20 cellular contexts compared by ENCODE assay signal in genomic region chr3:182812123-182812522, GRCh38. TPM values are rescaled to one million over a fixed set of nuclear protein-coding genes. Genes with fewer than 3 reads are reported as not detected.
A peak's percentile ranks its signal among the peaks of the same experiment; 100 is the strongest.
DNase-seq lines count a peak whose midpoint lies in the region; ATAC-seq, FAIRE-seq and TF ChIP-seq lines count a peak whose summit lies in the region.
"Had no signal": no experiment of that assay in that cellular context is flagged by ENCODE, and none has a peak within 500 bp of the region (broad histone marks: within the 10 kb centered on the region; RNA-seq: fewer than 3 reads in every experiment).

No MANE protein-coding gene starts in this region.

- H3K27ac Mint-ChIP-seq in Caco-2 (ENCODE audit: unreplicated experiment), result no peak overlapping the region

- H3K4me1 ChIP-seq in K562 (replicated peaks in 1 of 2; ENCODE audit: control insufficient read depth in 2 of 2, insufficient read depth in 2 of 2, low read length in 2 of 2) (peaks cover 13 to 49% of the 10 kb centered on the region in 2 experiments), neutrophil (ENCODE audit: control insufficient read depth in 1 of 2, insufficient read depth in 1 of 2, low read depth in 1 of 2, low read length in 1 of 2) (no peaks in the 10 kb centered on the region), esophagus squamous epithelium (peaks cover 0 to 42% (median 0%) of the 10 kb centered on the region in 3 donors), Caco-2 (peaks cover 10% of the 10 kb centered on the region)

- TF ChIP-seq CTCF in K562 (IDR thresholded peaks at IDR 0.05 in 2 of 3, conservative IDR thresholded peaks at IDR 0.05 in 1 of 3; ENCODE audit: insufficient read depth in 2 of 3, low read depth in 1 of 3, low read length in 3 of 3) (no peak), neutrophil (IDR thresholded peaks at IDR 0.05) (no peak), esophagus squamous epithelium (IDR thresholded peaks at IDR 0.05) (no peak), Caco-2 (IDR thresholded peaks at IDR 0.05; ENCODE audit: insufficient read depth in 1 of 2, low read depth in 1 of 2, low read length in 1 of 2, severe bottlenecking in 1 of 2, unreplicated experiment in 1 of 2) (no peak)

- no peaks in the 10 kb centered on the region for H3K9me1 ChIP-seq in K562 (ENCODE audit: control insufficient read depth, insufficient read depth, low read length)

- peak; percentile 62 for FAIRE-seq in K562 (lab: Jason Lieb, UNC)
- FAIRE-seq: HepG2 had no signal

- H3K27me3 Mint-ChIP-seq in Caco-2 (ENCODE audit: insufficient read depth, unreplicated experiment), result no peaks in the 10 kb centered on the region
- H3K27me3 Mint-ChIP-seq: CD8-positive, alpha-beta memory T cell had no signal

- H3K4me1 Mint-ChIP-seq in Caco-2 (ENCODE audit: low read depth, unreplicated experiment), result peaks cover 10% of the 10 kb centered on the region

- no peaks in the 10 kb centered on the region for H3K27me3 ChIP-seq in K562 (ENCODE audit: control insufficient read depth in 2 of 2, insufficient read depth in 2 of 2, low read length in 2 of 2)
- H3K27me3 ChIP-seq in neutrophil, result no peaks in the 10 kb centered on the region
- H3K27me3 ChIP-seq in esophagus squamous epithelium, result no peaks in the 10 kb centered on the region
- H3K27me3 ChIP-seq in Caco-2 (replicated peaks; ENCODE audit: control insufficient read depth, insufficient read depth, low read length), result no peaks in the 10 kb centered on the region

- H4K20me1 ChIP-seq in K562 (replicated peaks; ENCODE audit: control insufficient read depth, insufficient read depth, low read length), result 0 out of 2 replicates have a peak, but pooled peaks cover 3% of the 10 kb centered on the region

- no peaks in the 10 kb centered on the region; the same call in 2 of the 3 replicates for H3K36me3 ChIP-seq in K562 (ENCODE audit: control insufficient read depth, insufficient read depth, low read length)
- H3K36me3 ChIP-seq in neutrophil, result no peaks in the 10 kb centered on the region
- peaks cover 0 to 6% (median 0%) of the 10 kb centered on the region in 3 donors for H3K36me3 ChIP-seq in esophagus squamous epithelium
- no peaks in the 10 kb centered on the region for H3K36me3 ChIP-seq in Caco-2 (ENCODE audit: control insufficient read depth, insufficient read depth, low read length)

- H3K9ac ChIP-seq in K562 (ENCODE audit: insufficient read depth in 1 of 2, low read depth in 2 of 2, low read length in 2 of 2), result no peak overlapping the region

- TF ChIP-seq POLR2A in K562 (conservative IDR thresholded peaks at IDR 0.05) (no peak), esophagus squamous epithelium (IDR thresholded peaks at IDR 0.05) (no peak)

- POLR2A ChIA-PET in K562 (lab: Yijun Ruan, JAX) (interaction anchor here (1.2 to 1.4 kb wide), 2 partner anchors 9 to 12 kb away, joined by 3 to 4 read pairs; no protein-coding TSS in a partner anchor), Caco-2 (lab: Charles Lee) (no interaction called here)

- no peak overlapping the region for H3K4me3 Mint-ChIP-seq in Caco-2 (ENCODE audit: unreplicated experiment)

- H3K9me3 Mint-ChIP-seq in Caco-2 (ENCODE audit: unreplicated experiment), result no peaks in the 10 kb centered on the region
- H3K9me3 Mint-ChIP-seq: CD8-positive, alpha-beta memory T cell had no signal

- H3K9me3 ChIP-seq in K562 (replicated peaks; ENCODE audit: control insufficient read depth, insufficient read depth, low read depth, low read length) (no peaks in the 10 kb centered on the region), neutrophil (no peaks in the 10 kb centered on the region), esophagus squamous epithelium (no peaks in the 10 kb centered on the region), Caco-2 (no peaks in the 10 kb centered on the region)

- H3K79me2 ChIP-seq in K562 (ENCODE audit: control insufficient read depth, insufficient read depth, low read length), result peaks cover 100% of the 10 kb centered on the region

- in situ Hi-C loops in K562 (cut with MboI), result no loop called here

- TF ChIP-seq RAD21 in K562 (CRISPR knock-in tag; conservative IDR thresholded peaks at IDR 0.05 in 1 of 2, IDR thresholded peaks at IDR 0.05 in 1 of 2), result no peak

- CTCF ChIA-PET in K562 (lab: Yijun Ruan, JAX; ENCODE audit: low intra/inter-chr PET ratio), result no interaction called here
- CTCF ChIA-PET in Caco-2 (lab: Charles Lee), result no interaction called here

- H2AFZ ChIP-seq in K562 (ENCODE audit: low read depth, low read length), result no peak overlapping the region

- H3K4me2 ChIP-seq in K562 (ENCODE audit: insufficient read depth, low read length), result no peak overlapping the region

- no TSS peak for BruUV-seq in K562 (replicated peaks; lab: Mats Ljungman, UMichigan)
- BruUV-seq in Caco-2 (replicated peaks; lab: Mats Ljungman, UMichigan), result no TSS peak

- 0% methylated on average over 1 of the region's 1 CpG for WGBS in K562 (ENCODE audit: insufficient coverage, low coverage, missing lambda C conversion rate)
- WGBS in esophagus squamous epithelium, 2 donors, result 53% methylated on average over 1 of the region's 1 CpG

- peak overlapping the region; percentile 29; the same call in 2 of the 3 replicates for H3K27ac ChIP-seq in K562 (ENCODE audit: extremely low read depth, low read depth, low read length)
- H3K27ac ChIP-seq in neutrophil, result peak overlapping the region; percentile 32
- H3K27ac ChIP-seq in esophagus squamous epithelium, result no peak overlapping the region
- H3K27ac ChIP-seq: HL-60 had no signal

- peak; percentile 70; the same call in 1 of the 2 replicates for TF ChIP-seq EP300 in K562 (IDR thresholded peaks at IDR 0.05; ENCODE audit: low read length)

- H3K4me3 ChIP-seq in K562, result no peak overlapping the region
- no peak overlapping the region for H3K4me3 ChIP-seq in neutrophil (ENCODE audit: low read depth in 1 of 2, low read length in 1 of 2)
- H3K4me3 ChIP-seq in esophagus squamous epithelium, result no peak overlapping the region
- no peak overlapping the region for H3K4me3 ChIP-seq in Caco-2 (ENCODE audit: low read depth, low read length)

- intact Hi-C loops in K562 (cut with micrococcal nuclease) (no loop called here), esophagus squamous epithelium (cut with DNase I) (no loop called here), Caco-2 (cut with micrococcal nuclease; ENCODE audit: unreplicated experiment) (no loop called here)

- H3K36me3 Mint-ChIP-seq in Caco-2 (ENCODE audit: insufficient read depth, unreplicated experiment), result no peaks in the 10 kb centered on the region

- ATAC-seq in K562, result peak; percentile 34
- ATAC-seq: HepG2 had no signal

- DNase-seq in NCI-H2171 treated with DMSO at 0.1 percent for 48 hours (lab: John Stamatoyannopoulos, UW) (peak; percentile 5), NCI-H2171 (lab: John Stamatoyannopoulos, UW) (no peak), K562 (ENCODE audit: extremely low read depth in 1 of 4, low spot score in 3 of 4) (peak in 2 of 4 experiments; percentile 13 to 47), esophagus squamous epithelium (lab: John Stamatoyannopoulos, UW) (no peak), Caco-2 (no peak)
- DNase-seq in activated CD4-positive, CD25-positive, alpha-beta regulatory T cell (lab: John Stamatoyannopoulos, UW), result no peak
- DNase-seq: 8988T; AML-193; C1 segment of cervical spinal cord; CD8-positive, alpha-beta memory T cell; KG1; NCI-H1105; NCI-H146; NCI-H2029; NCI-H524 treated with DMSO at 0.1 percent for 48 hours; NCI-H82; Right ventricle myocardium superior had no signal

TF ChIP-seq in K562, 482 proteins besides CTCF, POLR2A, EP300 and RAD21 (continues in another document):
- no peak for TF ChIP-seq MTA3 (IDR thresholded peaks at IDR 0.05; ENCODE audit: borderline replicate concordance)
- no peak for TF ChIP-seq HNRNPLL (IDR thresholded peaks at IDR 0.05; ENCODE audit: low read depth, low read length, poor library complexity, severe bottlenecking)
- TF ChIP-seq C11orf30 (IDR thresholded peaks at IDR 0.05; ENCODE audit: low read depth), result no peak
- TF ChIP-seq ZNF165 (CRISPR knock-in tag; IDR thresholded peaks at IDR 0.05; ENCODE audit: borderline replicate concordance), result no peak
- TF ChIP-seq HOMEZ (CRISPR knock-in tag; IDR thresholded peaks at IDR 0.05), result no peak
- no peak for TF ChIP-seq RAD51 (IDR thresholded peaks at IDR 0.05; ENCODE audit: borderline replicate concordance, low read depth)
- TF ChIP-seq KDM1A (IDR thresholded peaks at IDR 0.05), result peak in 1 of 2 experiments; percentile 32; a peak in 2 of 4 replicates
- no peak for TF ChIP-seq MTA2 (IDR thresholded peaks at IDR 0.05; ENCODE audit: low read depth)
- no peak for TF ChIP-seq PTTG1 (tag; IDR thresholded peaks at IDR 0.05; ENCODE audit: low read depth)

RNA-seq across cellular contexts. Expression of gene ATP11B, which starts 18.8 kb away (rescaled TPM):
- total RNA-seq in K562 (2011; cell fraction: chromatin; rRNA removed; ENCODE audit: low replicate concordance), result 31.7 and 147 TPM in 2 replicates
- total RNA-seq in K562 (2011; cell fraction: nucleolus; rRNA removed), result 23.2 and 28.2 TPM in 2 replicates
- total RNA-seq in K562 (2011; cell fraction: nucleoplasm; rRNA removed), result 65.4 and 117 TPM in 2 replicates
- total RNA-seq in K562 (2014; rRNA removed) (39.0 and 68.7 TPM in 2 replicates), K562 (2014; rRNA removed; fragmentation: Illumina TruSeq; extraction: Trizol) (61.1 and 70.3 TPM in 2 replicates), K562 (2015; rRNA removed; fragmentation: Illumina TruSeq; extraction: Trizol) (50.3 and 55.6 TPM in 2 replicates), K562 (2021) (67.3 and 67.6 TPM in 2 replicates), esophagus squamous epithelium (100 to 1,000 TPM in 3 of 4 donors, 10 to 100 TPM in 1; 73.3 to 202 (median 132) TPM), Caco-2 (2022) (54.5 and 58.1 TPM in 2 replicates)
- polyA plus RNA-seq in K562 (2011; rRNA removed) (29.3 and 41.8 TPM in 2 replicates), K562 (2014; fragmentation: Illumina TruSeq; extraction: Trizol) (33.1 and 40.2 TPM in 2 replicates), K562 (2014; fragmentation: Nextera tagmentation; extraction: Ambion mirVana) (10 to 100 TPM; 11.9 to 12.1 TPM), K562 (2014; rRNA removed) (23.6 and 27.0 TPM in 2 replicates)
- 6.7 and 16.4 TPM in 2 replicates for polyA plus RNA-seq in K562 (2011; cell fraction: cytosol; rRNA removed)
- 32.1 and 43.8 TPM in 2 replicates for polyA plus RNA-seq in K562 (2011; cell fraction: nucleus; rRNA removed)
- polyA plus RNA-seq in K562 (2012), result 21.7 and 24.7 TPM in 2 replicates
- polyA minus RNA-seq in K562 (2011; rRNA and poly(A)+ RNA removed), result 66.2 and 72.6 TPM in 2 replicates
- polyA minus RNA-seq in K562 (2011; cell fraction: cytosol; rRNA and poly(A)+ RNA removed), result 32.9 and 52.5 TPM in 2 replicates
- polyA minus RNA-seq in K562 (2011; cell fraction: nucleus; rRNA and poly(A)+ RNA removed), result 38.0 and 60.2 TPM in 2 replicates

Comparison
In these comparisons a context has a peak if more than half of its experiments do, and no peak if none do; other contexts are left out.
1. H3K27ac ChIP-seq: peak in K562 (single experiment) and neutrophil (single experiment); none in esophagus squamous epithelium (0 of 4).